In the genomic region with DNA sequence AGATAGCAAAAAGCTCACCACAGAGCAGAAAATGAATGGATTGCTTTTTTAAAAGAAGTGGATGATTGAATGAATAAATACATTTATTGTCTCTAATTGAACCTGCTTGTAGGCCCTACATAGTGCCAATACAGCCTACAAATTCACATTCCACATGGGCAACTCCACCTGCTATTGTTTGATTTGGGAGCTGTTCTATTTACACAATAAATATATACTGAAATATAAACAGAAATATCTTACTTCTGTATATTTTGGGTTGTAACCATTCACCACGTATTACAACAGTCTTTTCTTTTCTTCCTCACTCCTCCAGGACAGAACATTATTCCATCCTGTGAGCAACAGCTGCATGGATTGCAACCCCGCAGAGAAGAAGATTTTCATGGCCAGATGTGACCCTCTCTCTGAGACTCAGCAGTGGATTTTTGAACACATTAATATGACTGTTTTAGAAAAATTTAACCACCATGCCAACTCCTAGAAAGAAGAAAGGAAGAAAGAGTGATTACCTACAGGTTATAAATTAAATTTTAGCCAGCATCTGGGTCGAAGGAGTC, we compare ENCODE assay signal across 14 cellular contexts.
A peak's percentile ranks its signal among the peaks of the same experiment; 100 is the strongest.
DNase-seq lines count a peak whose midpoint lies in the region; ATAC-seq and TF ChIP-seq lines count a peak whose summit lies in the region.
"Had no signal": no experiment of that assay in that cellular context is flagged by ENCODE, and none has a peak within 500 bp of the region (broad histone marks: within the 10 kb centered on the region; RNA-seq: fewer than 3 reads in every experiment).

No MANE protein-coding gene starts in this region.

- H3K79me2 ChIP-seq in KMS-11 (ENCODE audit: insufficient read depth, low read depth): no peaks in the 10 kb centered on the region

- H3K36me3 ChIP-seq in KMS-11 (ENCODE audit: insufficient read depth): no peaks in the 10 kb centered on the region
- no peaks in the 10 kb centered on the region for H3K36me3 ChIP-seq in body of pancreas (replicated peaks in 1 of 2; ENCODE audit: insufficient read depth in 1 of 2, low read depth in 2 of 2)
- no peaks in the 10 kb centered on the region for H3K36me3 ChIP-seq in prostate gland

- H4K20me1 ChIP-seq in KMS-11 (ENCODE audit: insufficient read depth): no peaks in the 10 kb centered on the region

- peak overlapping the region; percentile 52; the same call in 1 of the 2 replicates for H2AFZ ChIP-seq in KMS-11 (ENCODE audit: low read depth)

- no peak overlapping the region for H3K4me3 ChIP-seq in KMS-11 (IDR thresholded peaks at IDR 0.05; ENCODE audit: insufficient read depth, low read depth, low read length)
- no peak overlapping the region for H3K4me3 ChIP-seq in body of pancreas
- peak overlapping the region in 1 of 2 donors; percentile 3 for H3K4me3 ChIP-seq in prostate gland
- H3K4me3 ChIP-seq: skin epidermis had no signal

- TF ChIP-seq CTCF in KMS-11 (conservative IDR thresholded peaks at IDR 0.05; ENCODE audit: low read depth, low read length) (no peak), body of pancreas (IDR thresholded peaks at IDR 0.05) (no peak), prostate gland (IDR thresholded peaks at IDR 0.05) (no peak)

- intact Hi-C loops in body of pancreas (cut with DNase I) (no loop called here), prostate gland (cut with DNase I) (loop anchor here (5.0 kb wide), 1 partner anchor 128 kb away; the partner anchor contains the start of gene GALNT7)

- peak overlapping the region; percentile 1; the same call in 1 of the 2 replicates for H3K9ac ChIP-seq in KMS-11

- DNase-seq in body of pancreas (peak in 2 of 4 donors; percentile 29 to 45), prostate gland (ENCODE audit: low spot score) (no peak), NCI-H187 (lab: John Stamatoyannopoulos, UW) (no peak)
- DNase-seq in stimulated activated naive CD8-positive, alpha-beta T cell treated with anti-CD3 and anti-CD28 coated beads, Interleukin-15, Interleukin-2, amounts not matched to agents 100 U/mL and 50 U/mL, for 24 hours: no peak
- DNase-seq: activated naive CD8-positive, alpha-beta T cell treated with anti-CD3 and anti-CD28 coated beads, Interleukin-2, amount 50 U/mL, for 24 hours; H7; naive B cell; NCI-H2171 treated with DMSO at 0.1 percent for 48 hours; trophoblast cell had no signal

- peak overlapping the region; percentile 21 for H3K27ac ChIP-seq in KMS-11
- peak overlapping the region; percentile 63 to 90 (median 72) for H3K27ac ChIP-seq in body of pancreas
- H3K27ac ChIP-seq in prostate gland: peak overlapping the region; percentile 16 to 23

- H3K27me3 ChIP-seq in KMS-11 (ENCODE audit: insufficient read depth, low read depth): no peaks in the 10 kb centered on the region
- no peaks in the 10 kb centered on the region for H3K27me3 ChIP-seq in body of pancreas
- no peaks in the 10 kb centered on the region for H3K27me3 ChIP-seq in prostate gland (replicated peaks; ENCODE audit: insufficient read depth)

- ATAC-seq in GM18511 (IDR thresholded peaks at IDR 0.05; ENCODE audit: unreplicated experiment): peak; percentile 30
- peak; percentile 66 for ATAC-seq in body of pancreas
- ATAC-seq in HG02759 (IDR thresholded peaks at IDR 0.05; ENCODE audit: unreplicated experiment): no peak
- no peak for ATAC-seq in HG02852 (IDR thresholded peaks at IDR 0.05; ENCODE audit: unreplicated experiment)
- no peak for ATAC-seq in stimulated activated naive CD8-positive, alpha-beta T cell treated with anti-CD3 and anti-CD28 coated beads, Interleukin-15, Interleukin-2, amounts not matched to agents 100 U/mL and 50 U/mL, for 24 hours

- 3 to 6% methylated on average over 3 of the region's 3 CpGs for WGBS in body of pancreas, 2 donors
- 11% methylated on average over 3 of the region's 3 CpGs for WGBS in prostate gland

- H3K4me2 ChIP-seq in KMS-11: peak overlapping the region; percentile 81

- no peak for TF ChIP-seq POLR2A in body of pancreas (IDR thresholded peaks at IDR 0.05)
- TF ChIP-seq POLR2A in prostate gland (IDR thresholded peaks at IDR 0.05): no peak

- peaks cover 26% of the 10 kb centered on the region for H3K4me1 ChIP-seq in KMS-11 (ENCODE audit: low read depth, poor library complexity, severe bottlenecking)
- H3K4me1 ChIP-seq in body of pancreas: peaks cover 36% of the 10 kb centered on the region
- H3K4me1 ChIP-seq in prostate gland (replicated peaks): peaks cover 11% of the 10 kb centered on the region

- H3K9me3 ChIP-seq in body of pancreas (no peaks in the 10 kb centered on the region), prostate gland (no peaks in the 10 kb centered on the region)

Comparison
In these comparisons a context has a peak if more than half of its experiments do, and no peak if none do; other contexts are left out.
1. ATAC-seq: peak in GM18511 (single experiment) and body of pancreas (single experiment); none in HG02759 (single experiment), HG02852 (single experiment) and stimulated activated naive CD8-positive, alpha-beta T cell treated with anti-CD3 and anti-CD28 coated beads, Interleukin-15, Interleukin-2, amounts not matched to agents 100 U/mL and 50 U/mL, for 24 hours (single experiment).
2. H3K27ac ChIP-seq: peak in every context shown above with its lines; median percentile 72 in body of pancreas; 21 in KMS-11; 20 in prostate gland.